In the genomic region with DNA sequence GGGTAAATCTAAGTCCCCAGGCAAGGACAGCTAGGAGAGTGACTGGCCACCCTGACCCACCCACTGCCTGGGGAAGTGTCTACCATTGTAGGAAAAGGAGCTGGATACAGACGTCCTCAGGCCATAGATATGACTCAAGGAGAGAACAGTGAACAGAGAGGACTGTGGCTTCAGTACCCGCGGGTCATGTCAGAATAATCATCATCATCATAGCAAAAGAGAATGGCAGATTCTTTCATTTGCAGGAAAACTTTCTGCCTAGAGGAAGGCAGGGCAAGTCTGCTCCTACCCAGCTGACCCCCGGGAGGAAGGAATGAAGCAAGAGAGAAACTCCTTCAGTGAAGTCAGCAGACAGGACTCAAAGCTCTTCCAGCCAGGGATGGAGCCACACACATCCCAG, we compare ENCODE assay signal across 16 cellular contexts. TPM values are rescaled to one million over a fixed set of nuclear protein-coding genes. Genes with fewer than 3 reads are reported as not detected.
DNase-seq lines count a peak whose midpoint lies in the region; ATAC-seq and TF ChIP-seq lines count a peak whose summit lies in the region.
"Had no signal": no experiment of that assay in that cellular context is flagged by ENCODE, and none has a peak within 500 bp of the region (broad histone marks: within the 10 kb centered on the region; RNA-seq: fewer than 3 reads in every experiment).

No MANE protein-coding gene starts in this region.

- in situ Hi-C loops in G401 (cut with HindIII; ENCODE audit: low sequenced_read_pairs) = no loop called here

- H3K9me3 Mint-ChIP-seq in osteocyte (ENCODE audit: unreplicated experiment) (no peaks in the 10 kb centered on the region), type B pancreatic cell (no peaks in the 10 kb centered on the region)
- H3K9me3 Mint-ChIP-seq: CD14-positive monocyte; CD8-positive, alpha-beta T cell had no signal

- no peaks in the 10 kb centered on the region for H3K27me3 ChIP-seq in foreskin keratinocyte
- no peaks in the 10 kb centered on the region for H3K27me3 ChIP-seq in esophagus muscularis mucosa

- H3K9me3 ChIP-seq in esophagus muscularis mucosa = no peaks in the 10 kb centered on the region

- no peak overlapping the region for H3K4me3 ChIP-seq in esophagus muscularis mucosa
- H3K4me3 ChIP-seq: GM23248 had no signal

- POLR2A ChIA-PET in RWPE1 (lab: Yijun Ruan, JAX; ENCODE audit: low non-redundant PET) = no interaction called here

- peak; percentile 40 for ATAC-seq in foreskin keratinocyte
- ATAC-seq: CD8-positive, alpha-beta T cell had no signal

- H3K4me1 ChIP-seq in foreskin keratinocyte (no peaks in the 10 kb centered on the region), esophagus muscularis mucosa (peaks cover 0 to 21% (median 9%) of the 10 kb centered on the region in 4 donors)

- peak; percentile 22 for DNase-seq in ELR (ENCODE audit: low read depth)
- no peak for DNase-seq in RWPE1 (ENCODE audit: low spot score)
- DNase-seq in foreskin keratinocyte = peak in 1 of 2 donors; percentile 11
- DNase-seq in osteocyte (ENCODE audit: extremely low spot score, unreplicated experiment) = no peak
- DNase-seq in esophagus muscularis mucosa (ENCODE audit: extremely low spot score) = no peak
- no peak for DNase-seq in RPMI8226
- DNase-seq in type B pancreatic cell (ENCODE audit: extremely low spot score, unreplicated experiment) = no peak
- no peak for DNase-seq in G401 (ENCODE audit: low spot score)
- DNase-seq: CD8-positive, alpha-beta T cell; COR-L47; DMS153; DND-41; GM23248; IMR-90 had no signal

- H3K27ac ChIP-seq in RWPE1 (peak overlapping the region; percentile 2; the same call in 1 of the 2 replicates), foreskin keratinocyte (no peak overlapping the region), esophagus muscularis mucosa (replicated peaks in 1 of 4) (no peak overlapping the region)
- H3K27ac ChIP-seq: GM23248 had no signal

- H3K27ac Mint-ChIP-seq in osteocyte (ENCODE audit: unreplicated experiment) (peak overlapping the region; percentile 8), type B pancreatic cell (no peak overlapping the region)
- H3K27ac Mint-ChIP-seq: B cell; CD14-positive monocyte; CD8-positive, alpha-beta T cell had no signal

- 81% methylated on average over 4 of the region's 4 CpGs for WGBS in esophagus muscularis mucosa

- peaks cover 5 to 70% (median 38%) of the 10 kb centered on the region in 4 donors for H3K36me3 ChIP-seq in esophagus muscularis mucosa

- TF ChIP-seq EP300 in esophagus muscularis mucosa (IDR thresholded peaks at IDR 0.05) = no peak

- H3K27me3 Mint-ChIP-seq in osteocyte (ENCODE audit: unreplicated experiment) (no peaks in the 10 kb centered on the region), type B pancreatic cell (no peaks in the 10 kb centered on the region)

- no peak for TF ChIP-seq CTCF in RWPE1 (conservative IDR thresholded peaks at IDR 0.05; ENCODE audit: low read depth)
- no peak for TF ChIP-seq CTCF in foreskin keratinocyte (conservative IDR thresholded peaks at IDR 0.05)
- no peak for TF ChIP-seq CTCF in osteocyte (IDR thresholded peaks at IDR 0.05)
- TF ChIP-seq CTCF in esophagus muscularis mucosa (IDR thresholded peaks at IDR 0.05) = no peak
- no peak for TF ChIP-seq CTCF in type B pancreatic cell (conservative IDR thresholded peaks at IDR 0.05)

- H3K36me3 Mint-ChIP-seq in osteocyte (ENCODE audit: unreplicated experiment) (peaks cover 48% of the 10 kb centered on the region), type B pancreatic cell (peaks cover 22% of the 10 kb centered on the region)
- H3K36me3 Mint-ChIP-seq: CD14-positive monocyte; CD8-positive, alpha-beta T cell had no signal

- TF ChIP-seq POLR2A in esophagus muscularis mucosa (IDR thresholded peaks at IDR 0.05; ENCODE audit: low read depth) = no peak

- H3K4me1 Mint-ChIP-seq in osteocyte (ENCODE audit: unreplicated experiment) (peaks cover 8% of the 10 kb centered on the region), type B pancreatic cell (ENCODE audit: unreplicated experiment) (peaks cover 4% of the 10 kb centered on the region)
- H3K4me1 Mint-ChIP-seq: B cell, CD14-positive monocyte had no signal

- H3K4me3 Mint-ChIP-seq in osteocyte (ENCODE audit: unreplicated experiment) = no peak overlapping the region
- H3K4me3 Mint-ChIP-seq in type B pancreatic cell = no peak overlapping the region
- H3K4me3 Mint-ChIP-seq: B cell; CD14-positive monocyte; CD8-positive, alpha-beta T cell had no signal

- CTCF ChIA-PET in RWPE1 (lab: Yijun Ruan, JAX) = interaction anchor here (0.7 kb wide), 1 partner anchor 10 kb away, joined by 3 read pairs; no protein-coding TSS in a partner anchor

- intact Hi-C loops in esophagus muscularis mucosa (cut with DNase I) = no loop called here

RNA-seq across cellular contexts. Expression of gene UBTD2, which starts 52.2 kb away (rescaled TPM):
- total RNA-seq in foreskin keratinocyte = 17.1 and 18.7 TPM in 2 replicates
- polyA plus RNA-seq in foreskin keratinocyte = 9.9 and 10.2 TPM in 2 replicates
- total RNA-seq in osteocyte = 47.5 and 48.0 TPM in 2 replicates
- total RNA-seq in esophagus muscularis mucosa = 10 to 100 TPM; 19.4 to 20.0 (median 19.9) TPM
- 32.8 and 47.2 TPM in 2 replicates for total RNA-seq in type B pancreatic cell (ENCODE audit: low replicate concordance)
- 36.1 and 40.0 TPM in 2 replicates for total RNA-seq in G401 (2014; rRNA removed; shearing (Covaris generic))
